In genomic region chr10:71623098-71623985, GRCh38 we compare ENCODE assay signal across 8 cellular contexts.
DNase-seq lines count a peak whose midpoint lies in the region; ATAC-seq, FAIRE-seq and TF ChIP-seq lines count a peak whose summit lies in the region.

No MANE protein-coding gene starts in this region.

- peak overlapping the region; percentile 59 for H3K27ac Mint-ChIP-seq in astrocyte (ENCODE audit: unreplicated experiment)
- no peak overlapping the region for H3K27ac Mint-ChIP-seq in natural killer cell treated with Interleukin-12 subunit alpha and Interleukin-12 subunit beta and Interleukin-15 and Interleukin-18, amount 100 ng/mL, for 72 hours

- no peak overlapping the region for H2AFZ ChIP-seq in astrocyte (ENCODE audit: low read depth, low read length)

- H3K9ac ChIP-seq in HUES48 (ENCODE audit: low read depth, low read length) (no peak overlapping the region), astrocyte (ENCODE audit: low read length) (no peak overlapping the region)

- H3K79me2 ChIP-seq in astrocyte (ENCODE audit: insufficient read depth, low read length) = no peaks in the 10 kb centered on the region

- no peak overlapping the region for H3K4me2 ChIP-seq in astrocyte (ENCODE audit: low read length)

- H3K27me3 ChIP-seq in HUES48 (ENCODE audit: control insufficient read depth, insufficient read depth, low read length) (no peaks in the 10 kb centered on the region), astrocyte (ENCODE audit: insufficient read depth, low read length) (peaks cover 8% of the 10 kb centered on the region)

- peak; percentile 40 for TF ChIP-seq CTCF in AG09309 (IDR thresholded peaks at IDR 0.05; ENCODE audit: control insufficient read depth, insufficient read depth, low read depth, low read length, missing control alignments)
- TF ChIP-seq CTCF in astrocyte (IDR thresholded peaks at IDR 0.05; ENCODE audit: insufficient read depth, low read depth, low read length) = peak; percentile 29

- H3K27ac ChIP-seq in HUES48 (ENCODE audit: low read depth, low read length) (peak overlapping the region; percentile 42), astrocyte (ENCODE audit: low read depth, low read length) (no peak overlapping the region)

- no peak for DNase-seq in AG09309 (ENCODE audit: low read depth)
- peak; percentile 20 for DNase-seq in astrocyte (ENCODE audit: low read depth)
- DNase-seq in left kidney (ENCODE audit: low read depth, low spot score) = peak; percentile 56
- no peak for DNase-seq in natural killer cell treated with Interleukin-12 subunit alpha and Interleukin-12 subunit beta and Interleukin-15 and Interleukin-18, amount 100 ng/mL, for 72 hours (ENCODE audit: low spot score)

- H3K4me3 ChIP-seq in AG09309 (ENCODE audit: control insufficient read depth, low read depth, low read length) (no peak overlapping the region), HUES48 (ENCODE audit: low read depth, low read length) (no peak overlapping the region), astrocyte (ENCODE audit: insufficient read depth, low read depth, low read length) (no peak overlapping the region)

- ATAC-seq in natural killer cell treated with Interleukin-12 subunit alpha and Interleukin-12 subunit beta and Interleukin-15 and Interleukin-18, amount 100 ng/mL, for 72 hours = no peak
- ATAC-seq in GM18867 (IDR thresholded peaks at IDR 0.05; ENCODE audit: unreplicated experiment) = no peak
- no peak for ATAC-seq in HG03139 (IDR thresholded peaks at IDR 0.05; ENCODE audit: unreplicated experiment)
- no peak for ATAC-seq in GM18520 (IDR thresholded peaks at IDR 0.05; ENCODE audit: unreplicated experiment)

- H4K20me1 ChIP-seq in astrocyte (ENCODE audit: insufficient read depth, low read length) = no peaks in the 10 kb centered on the region

- H3K4me1 ChIP-seq in HUES48 (ENCODE audit: control insufficient read depth, insufficient read depth, low read length) (peaks cover 57% of the 10 kb centered on the region), astrocyte (ENCODE audit: insufficient read depth, low read length) (peaks cover 18% of the 10 kb centered on the region)

- peaks cover 24% of the 10 kb centered on the region for H3K4me1 Mint-ChIP-seq in astrocyte (ENCODE audit: low read depth, unreplicated experiment)
- no peaks in the 10 kb centered on the region for H3K4me1 Mint-ChIP-seq in natural killer cell treated with Interleukin-12 subunit alpha and Interleukin-12 subunit beta and Interleukin-15 and Interleukin-18, amount 100 ng/mL, for 72 hours (ENCODE audit: low read depth in 2 of 2)

- H3K36me3 Mint-ChIP-seq in astrocyte (ENCODE audit: low read depth, unreplicated experiment) = no peaks in the 10 kb centered on the region
- no peaks in the 10 kb centered on the region for H3K36me3 Mint-ChIP-seq in natural killer cell treated with Interleukin-12 subunit alpha and Interleukin-12 subunit beta and Interleukin-15 and Interleukin-18, amount 100 ng/mL, for 72 hours

- no peak overlapping the region for H3K4me3 Mint-ChIP-seq in astrocyte (ENCODE audit: unreplicated experiment)
- H3K4me3 Mint-ChIP-seq in natural killer cell treated with Interleukin-12 subunit alpha and Interleukin-12 subunit beta and Interleukin-15 and Interleukin-18, amount 100 ng/mL, for 72 hours = no peak overlapping the region

- no peak for FAIRE-seq in astrocyte (lab: Jason Lieb, UNC)

- H3K9me3 ChIP-seq in HUES48 (ENCODE audit: control insufficient read depth, insufficient read depth, low read length) (no peaks in the 10 kb centered on the region), astrocyte (ENCODE audit: insufficient read depth, low read depth, low read length) (no peaks in the 10 kb centered on the region)

- H3K9me3 Mint-ChIP-seq in astrocyte (ENCODE audit: unreplicated experiment) = no peaks in the 10 kb centered on the region
- H3K9me3 Mint-ChIP-seq in natural killer cell treated with Interleukin-12 subunit alpha and Interleukin-12 subunit beta and Interleukin-15 and Interleukin-18, amount 100 ng/mL, for 72 hours = no peaks in the 10 kb centered on the region

- H3K36me3 ChIP-seq in HUES48 (ENCODE audit: control insufficient read depth, insufficient read depth, low read length) (no peaks in the 10 kb centered on the region), astrocyte (ENCODE audit: insufficient read depth, low read length) (no peaks in the 10 kb centered on the region)

- peaks cover 17% of the 10 kb centered on the region for H3K27me3 Mint-ChIP-seq in astrocyte (ENCODE audit: low read depth, unreplicated experiment)
- H3K27me3 Mint-ChIP-seq in natural killer cell treated with Interleukin-12 subunit alpha and Interleukin-12 subunit beta and Interleukin-15 and Interleukin-18, amount 100 ng/mL, for 72 hours = no peaks in the 10 kb centered on the region

Comparison
In these comparisons a context has a peak if more than half of its experiments do, and no peak if none do; other contexts are left out.
1. DNase-seq: peak in astrocyte (single experiment) and left kidney (single experiment); none in AG09309 (single experiment) and natural killer cell treated with Interleukin-12 subunit alpha and Interleukin-12 subunit beta and Interleukin-15 and Interleukin-18, amount 100 ng/mL, for 72 hours (single experiment).